13 cellular contexts compared by ENCODE assay signal in the genomic region with DNA sequence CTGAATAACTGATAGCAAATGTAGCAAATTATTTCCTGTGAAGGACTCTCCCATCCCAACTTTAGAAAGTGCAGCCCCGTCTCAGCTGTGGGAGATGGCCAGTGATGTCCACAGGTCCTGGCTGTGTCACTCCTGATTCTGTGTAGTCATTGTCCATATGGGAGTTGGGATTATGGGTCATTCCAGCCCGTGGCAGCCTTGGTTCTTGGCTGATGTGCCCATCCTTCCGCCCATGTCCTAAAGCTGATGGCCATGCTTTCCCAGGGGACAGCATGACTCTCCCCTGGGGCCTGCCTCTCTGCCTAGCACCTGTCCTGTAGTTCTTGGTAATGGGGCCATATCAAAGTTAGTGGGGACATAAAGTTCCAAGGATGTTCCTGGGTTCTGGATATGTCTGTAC. TPM values are rescaled to one million over a fixed set of nuclear protein-coding genes. Genes with fewer than 3 reads are reported as not detected.
A peak's percentile ranks its signal among the peaks of the same experiment; 100 is the strongest.
DNase-seq lines count a peak whose midpoint lies in the region; ATAC-seq and TF ChIP-seq lines count a peak whose summit lies in the region.
"Had no signal": no experiment of that assay in that cellular context is flagged by ENCODE, and none has a peak within 500 bp of the region (broad histone marks: within the 10 kb centered on the region; RNA-seq: fewer than 3 reads in every experiment).

No MANE protein-coding gene starts in this region.

- H3K27me3 Mint-ChIP-seq in activated CD4-positive, alpha-beta memory T cell treated with anti-CD3 and anti-CD28 coated beads for 36 hours: no peaks in the 10 kb centered on the region

- H3K9me3 ChIP-seq in heart left ventricle (no peaks in the 10 kb centered on the region), thymus (ENCODE audit: control insufficient read depth) (no peaks in the 10 kb centered on the region)
- H3K9me3 ChIP-seq: ovary had no signal

- no peaks in the 10 kb centered on the region for H3K36me3 ChIP-seq in heart left ventricle
- no peaks in the 10 kb centered on the region for H3K36me3 ChIP-seq in thymus (ENCODE audit: control insufficient read depth, insufficient read depth)
- H3K36me3 ChIP-seq: ovary had no signal

- 89 to 100% (median 94%) methylated on average over 1 to 3 of the region's 3 CpGs for WGBS in heart left ventricle, 4 donors
- 94% methylated on average over 3 of the region's 3 CpGs for WGBS in thymus

- ATAC-seq in heart left ventricle (no peak), GM21447 (IDR thresholded peaks at IDR 0.05; ENCODE audit: unreplicated experiment) (no peak)

- H3K9me3 Mint-ChIP-seq in activated CD4-positive, alpha-beta memory T cell treated with anti-CD3 and anti-CD28 coated beads for 36 hours: no peaks in the 10 kb centered on the region

- no peaks in the 10 kb centered on the region for H3K27me3 ChIP-seq in heart left ventricle
- no peaks in the 10 kb centered on the region for H3K27me3 ChIP-seq in thymus (ENCODE audit: control insufficient read depth, insufficient read depth)
- H3K27me3 ChIP-seq: foreskin keratinocyte, ovary had no signal

- intact Hi-C loops in cardiac septum (cut with DNase I): no loop called here
- intact Hi-C loops in heart left ventricle (cut with DNase I): no loop called here
- intact Hi-C loops in activated CD4-positive, alpha-beta memory T cell treated with anti-CD3 and anti-CD28 coated beads for 36 hours (cut with micrococcal nuclease): loop anchor here (1.0 kb wide), 2 partner anchors 9 to 11 kb away; no protein-coding TSS in a partner anchor
- intact Hi-C loops in posterior cingulate gyrus (cut with DNase I): no loop called here

- peak overlapping the region in 2 of 12 donors; percentile 45 to 87 for H3K27ac ChIP-seq in heart left ventricle
- no peak overlapping the region for H3K27ac ChIP-seq in coronary artery
- peak overlapping the region; percentile 75 for H3K27ac ChIP-seq in thymus (ENCODE audit: low read depth)
- H3K27ac ChIP-seq: foreskin keratinocyte had no signal

- DNase-seq in cardiac septum (ENCODE audit: low spot score): peak; percentile 47
- DNase-seq in heart left ventricle: no peak
- no peak for DNase-seq in activated CD4-positive, alpha-beta memory T cell treated with anti-CD3 and anti-CD28 coated beads for 36 hours
- peak; percentile 55 for DNase-seq in coronary artery (ENCODE audit: low spot score)
- DNase-seq in posterior cingulate gyrus: no peak
- DNase-seq in middle frontal gyrus (ENCODE audit: extremely low spot score, low spot score): no peak
- DNase-seq: NCI-H187, SHP77 had no signal

- H3K4me3 Mint-ChIP-seq in activated CD4-positive, alpha-beta memory T cell treated with anti-CD3 and anti-CD28 coated beads for 36 hours: peak overlapping the region; percentile 67

- no peak for TF ChIP-seq POLR2A in heart left ventricle (IDR thresholded peaks at IDR 0.05)

- CTCF ChIA-PET in activated CD4-positive, alpha-beta memory T cell treated with anti-CD3 and anti-CD28 coated beads for 36 hours (lab: Charles Lee): interaction anchor here (1.5 to 3.3 kb wide), 5 partner anchors 8 to 246 kb away, joined by 5 to 24 read pairs (median 9); no protein-coding TSS in a partner anchor

- H3K4me3 ChIP-seq in heart left ventricle (no peak overlapping the region), coronary artery (no peak overlapping the region), thymus (ENCODE audit: low read length) (no peak overlapping the region)
- H3K4me3 ChIP-seq: ovary had no signal

- H3K4me1 Mint-ChIP-seq in activated CD4-positive, alpha-beta memory T cell treated with anti-CD3 and anti-CD28 coated beads for 36 hours (ENCODE audit: low read depth): peaks cover 89% of the 10 kb centered on the region

- TF ChIP-seq CTCF in heart left ventricle (IDR thresholded peaks at IDR 0.05) (no peak), coronary artery (IDR thresholded peaks at IDR 0.05) (no peak)

- peaks cover 14% of the 10 kb centered on the region for H3K36me3 Mint-ChIP-seq in activated CD4-positive, alpha-beta memory T cell treated with anti-CD3 and anti-CD28 coated beads for 36 hours

- POLR2A ChIA-PET in activated CD4-positive, alpha-beta memory T cell treated with anti-CD3 and anti-CD28 coated beads for 36 hours (lab: Charles Lee): interaction anchor here (1.8 to 5.5 kb wide), 4 partner anchors 7 to 15 kb away, joined by 6 to 44 read pairs (median 26); no protein-coding TSS in a partner anchor

- H3K27ac Mint-ChIP-seq in activated CD4-positive, alpha-beta memory T cell treated with anti-CD3 and anti-CD28 coated beads for 36 hours: peak overlapping the region; percentile 95

- peaks cover 0 to 90% (median 22%) of the 10 kb centered on the region in 12 donors for H3K4me1 ChIP-seq in heart left ventricle
- peaks cover 10% of the 10 kb centered on the region for H3K4me1 ChIP-seq in thymus (ENCODE audit: control insufficient read depth, insufficient read depth, low read length)
- H3K4me1 ChIP-seq: foreskin keratinocyte had no signal

RNA-seq across cellular contexts. Expression of a gene that starts 43.9 kb away (rescaled TPM):
- total RNA-seq in cardiac septum (0.83 TPM), heart left ventricle (1 to 10 TPM in 7 of 9 donors, under 1 TPM in 1, not detected in 1; 0.25 to 5.1 (median 2.2) TPM)
- polyA plus RNA-seq in heart left ventricle (1 to 10 TPM; 2.4 to 4.3 TPM), thymus (0.30 TPM)
- total RNA-seq in activated CD4-positive, alpha-beta memory T cell treated with anti-CD3 and anti-CD28 coated beads for 36 hours: not detected
- total RNA-seq: foreskin keratinocyte, NCI-H460 had no signal
- polyA plus RNA-seq: foreskin keratinocyte had no signal

Comparison
In these comparisons a context has a peak if more than half of its experiments do, and no peak if none do; other contexts are left out.
1. DNase-seq: peak in cardiac septum (single experiment) and coronary artery (single experiment); none in heart left ventricle (0 of 5), activated CD4-positive, alpha-beta memory T cell treated with anti-CD3 and anti-CD28 coated beads for 36 hours (single experiment), posterior cingulate gyrus (0 of 10) and middle frontal gyrus (single experiment).